In the genomic region with DNA sequence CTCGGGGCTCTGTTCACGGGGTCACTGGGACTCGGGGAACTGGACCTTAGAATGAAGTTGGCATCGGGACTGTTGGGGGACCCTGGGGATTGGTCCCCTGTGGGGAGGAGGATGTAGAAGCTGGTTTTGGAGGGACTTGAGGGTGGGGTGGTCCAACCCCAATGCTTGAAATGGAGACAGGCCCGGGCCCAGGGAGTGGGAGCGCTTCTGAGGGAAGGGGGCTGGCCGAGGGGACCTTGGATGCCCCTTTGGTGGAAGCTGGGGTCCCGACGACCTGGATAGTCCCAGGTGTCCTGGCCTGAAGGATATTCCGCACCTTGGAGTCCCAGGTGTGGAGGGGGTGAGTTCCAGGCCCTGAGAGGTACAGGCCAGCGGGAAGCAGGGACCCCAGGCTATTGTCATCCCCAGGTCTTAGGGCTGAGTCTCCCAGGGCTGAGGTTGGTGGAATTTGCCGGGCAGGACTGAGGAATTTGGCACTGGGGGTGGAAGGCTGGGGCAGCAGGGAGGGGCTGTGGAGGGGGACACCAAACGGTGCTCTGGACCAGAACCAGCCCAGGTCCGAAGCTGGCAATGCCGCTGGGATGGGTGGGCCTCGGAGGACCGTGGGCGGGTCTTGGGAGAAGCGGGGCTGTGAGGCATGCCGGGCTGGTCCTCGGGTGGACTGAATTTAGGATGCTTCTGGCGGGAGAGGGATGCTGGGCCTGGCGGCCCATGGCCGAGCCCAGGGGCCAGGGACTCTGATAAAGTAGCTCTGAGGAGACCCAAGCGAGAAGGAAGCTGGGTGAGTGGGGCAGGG, we compare ENCODE assay signal across 9 cellular contexts. TPM values are rescaled to one million over a fixed set of nuclear protein-coding genes. Genes with fewer than 3 reads are reported as not detected.
A peak's percentile ranks its signal among the peaks of the same experiment; 100 is the strongest.
DNase-seq lines count a peak whose midpoint lies in the region; ATAC-seq, FAIRE-seq and TF ChIP-seq lines count a peak whose summit lies in the region.
"Had no signal": no experiment of that assay in that cellular context is flagged by ENCODE, and none has a peak within 500 bp of the region (broad histone marks: within the 10 kb centered on the region; RNA-seq: fewer than 3 reads in every experiment).

No MANE protein-coding gene starts in this region.

- peak overlapping the region; percentile 43; the same call in 1 of the 2 replicates for H2AFZ ChIP-seq in OCI-LY7 (ENCODE audit: low read length)
- H2AFZ ChIP-seq in parathyroid adenoma, result no peak overlapping the region

- H3K9me3 Mint-ChIP-seq in effector memory CD8-positive, alpha-beta T cell, result no peaks in the 10 kb centered on the region

- no peak overlapping the region for H3K9ac ChIP-seq in parathyroid adenoma

- POLR2A ChIA-PET in OCI-LY7 (lab: Charles Lee), result interaction anchor here (0.6 to 1.1 kb wide), 4 partner anchors 64 to 251 kb away, joined by 3 read pairs; partner anchors contain the start of gene CHAF1A

- intact Hi-C loops in OCI-LY7 (cut with micrococcal nuclease; ENCODE audit: unreplicated experiment), result loop anchor here (5.0 kb wide), 1 partner anchor 72 kb away; the partner anchor contains the start of genes CHAF1A and SH3GL1

- H3K27ac ChIP-seq in OCI-LY7 (ENCODE audit: low read depth, low read length, poor library complexity, severe bottlenecking) (peak overlapping the region; percentile 31), parathyroid adenoma (no peak overlapping the region)

- H3K36me3 ChIP-seq in OCI-LY7 (ENCODE audit: insufficient read depth, low read length) (peaks cover 24% of the 10 kb centered on the region), parathyroid adenoma (ENCODE audit: control insufficient read depth, insufficient read depth, low read length) (no peaks in the 10 kb centered on the region)
- H3K36me3 ChIP-seq: prostate gland had no signal

- H3K27me3 Mint-ChIP-seq in effector memory CD8-positive, alpha-beta T cell, result no peaks in the 10 kb centered on the region

- H3K4me1 Mint-ChIP-seq in effector memory CD8-positive, alpha-beta T cell (ENCODE audit: low read depth in 2 of 2), result peaks cover 19 to 21% of the 10 kb centered on the region in 2 donors

- H3K4me3 ChIP-seq in OCI-LY7 (ENCODE audit: low read depth, low read length, poor library complexity, severe bottlenecking) (peak overlapping the region; percentile 98), parathyroid adenoma (ENCODE audit: low read depth, low read length) (peak overlapping the region; percentile 1)

- BruUV-seq in OCI-LY7 (replicated peaks; lab: Mats Ljungman, UMichigan), result no TSS peak

- ATAC-seq in effector memory CD8-positive, alpha-beta T cell (replicated peaks), result no peak
- ATAC-seq in HG03280 (IDR thresholded peaks at IDR 0.05; ENCODE audit: unreplicated experiment), result no peak
- no peak for ATAC-seq in activated CD4-positive, CD25-positive, alpha-beta regulatory T cell treated with anti-CD3 and anti-CD28 coated beads, Interleukin-2, amount 50 U/mL, for 24 hours

- H3K4me1 ChIP-seq in OCI-LY7 (ENCODE audit: insufficient read depth, low read length, poor library complexity, severe bottlenecking) (peaks cover 30% of the 10 kb centered on the region), parathyroid adenoma (peaks cover 4% of the 10 kb centered on the region)

- H3K4me3 Mint-ChIP-seq in effector memory CD8-positive, alpha-beta T cell, result peak overlapping the region in 1 of 2 donors; percentile 72

- DNase-seq in EH (ENCODE audit: low read depth) (peak; percentile 24), OCI-LY7 (ENCODE audit: low spot score) (no peak), SKM-1 treated with dmso at 0.1 percent for 144 hours (lab: John Stamatoyannopoulos, UW; ENCODE audit: unreplicated experiment) (no peak), RCC 7860 (ENCODE audit: low spot score) (no peak)
- no peak for DNase-seq in effector memory CD8-positive, alpha-beta T cell

- H3K79me2 ChIP-seq in OCI-LY7 (ENCODE audit: insufficient read depth, low read depth, low read length), result peaks cover 27% of the 10 kb centered on the region
- H3K79me2 ChIP-seq in parathyroid adenoma, result peaks cover 20% of the 10 kb centered on the region

- H3K9me2 ChIP-seq in OCI-LY7 (ENCODE audit: insufficient read depth, low read length), result no peaks in the 10 kb centered on the region

- CTCF ChIA-PET in OCI-LY7 (lab: Charles Lee; ENCODE audit: unreplicated experiment), result interaction anchor here (0.5 kb wide), 1 partner anchor 1481 kb away, joined by 3 read pairs; no protein-coding TSS in a partner anchor

- H3K27me3 ChIP-seq in parathyroid adenoma (ENCODE audit: control insufficient read depth, insufficient read depth, low read length), result no peaks in the 10 kb centered on the region

- peaks cover 17% of the 10 kb centered on the region for H3K36me3 Mint-ChIP-seq in effector memory CD8-positive, alpha-beta T cell (ENCODE audit: insufficient read depth)

- H3K4me2 ChIP-seq in OCI-LY7 (ENCODE audit: low read length) (peak overlapping the region; percentile 91), parathyroid adenoma (ENCODE audit: low read length) (peak overlapping the region; percentile 21)

- FAIRE-seq in RCC 7860 (lab: Jason Lieb, UNC), result no peak

- no peaks in the 10 kb centered on the region for H4K20me1 ChIP-seq in OCI-LY7 (ENCODE audit: insufficient read depth, low read length)

- H3K27ac Mint-ChIP-seq in effector memory CD8-positive, alpha-beta T cell, result peak overlapping the region; percentile 81 to 82

- TF ChIP-seq CTCF in OCI-LY7 (conservative IDR thresholded peaks at IDR 0.05; ENCODE audit: low read length) (no peak), parathyroid adenoma (IDR thresholded peaks at IDR 0.05) (no peak)

- H3K9me3 ChIP-seq in OCI-LY7 (ENCODE audit: low read length) (no peaks in the 10 kb centered on the region), parathyroid adenoma (ENCODE audit: control insufficient read depth, low read length) (no peaks in the 10 kb centered on the region)
- H3K9me3 ChIP-seq: prostate gland had no signal

RNA-seq across cellular contexts. Expression of gene HDGFL2, which starts 1.8 kb away (rescaled TPM):
- total RNA-seq in OCI-LY7 (2014; rRNA removed; shearing (Covaris generic)), result 54.5 and 79.9 TPM in 2 replicates
- total RNA-seq in OCI-LY7 (2022), result 77.3 and 85.9 TPM in 2 replicates

RNA-seq across cellular contexts. Expression of gene UBXN6, which starts 16.3 kb away (rescaled TPM):
- 42.3 and 43.5 TPM in 2 replicates for total RNA-seq in OCI-LY7 (2014; rRNA removed; shearing (Covaris generic))
- 51.9 and 57.0 TPM in 2 replicates for total RNA-seq in OCI-LY7 (2022)

RNA-seq across cellular contexts. Expression of gene PLIN4, which starts 44.4 kb away (rescaled TPM):
- 0.13 TPM in 1 of 2 replicates, not detected in the other for total RNA-seq in OCI-LY7 (2014; rRNA removed; shearing (Covaris generic))
- total RNA-seq in OCI-LY7 (2022), result 0.24 and 0.32 TPM in 2 replicates
